19 cellular contexts compared by ENCODE assay signal in genomic region chr6:119736680-119737079, GRCh38.
"Had no signal": no experiment of that assay in that cellular context is flagged by ENCODE, and none has a peak within 500 bp of the region (broad histone marks: within the 10 kb centered on the region; RNA-seq: fewer than 3 reads in every experiment).

No MANE protein-coding gene starts in this region.

- H3K27ac ChIP-seq: Peyer's patch, RWPE1 had no signal

- H3K27me3 ChIP-seq: Peyer's patch had no signal

- H3K4me1 ChIP-seq: Peyer's patch had no signal

- H3K4me3 ChIP-seq: Peyer's patch had no signal

- H3K36me3 ChIP-seq: Peyer's patch had no signal

- H3K9me3 ChIP-seq: Peyer's patch had no signal

- DNase-seq: activated CD4-positive, alpha-beta T cell treated with anti-CD3 and anti-CD28 coated beads for 4 hours; activated CD8-positive, alpha-beta memory T cell treated with anti-CD3 and anti-CD28 coated beads, Interleukin-2, amount 50 U/mL, for 4 hours; activated CD8-positive, alpha-beta T cell treated with anti-CD3 and anti-CD28 coated beads for 36 hours; activated gamma-delta T cell treated with Interleukin-2 at 50 U/mL for 16 hours; activated naive CD4-positive, alpha-beta T cell treated with anti-CD3 and anti-CD28 coated beads, Interleukin-2, amount 10 ng/mL, durations not matched to agents 7 days and 5 days; activated naive CD8-positive, alpha-beta T cell treated with anti-CD3 and anti-CD28 coated beads for 36 hours; activated T-cell treated with anti-CD3 and anti-CD28 coated beads, Interleukin-2, amount 50 U/mL, for 72 hours; IMR-90; KG1; NCI-H1048; NCI-H146; NCI-H187 treated with DMSO at 0.1 percent for 48 hours; NCI-H2081 treated with DMSO at 0.1 percent for 48 hours; NCI-H524 treated with DMSO at 0.1 percent for 48 hours; NCI-H774; NK-92 treated with Interleukin-12 subunit alpha and Interleukin-12 subunit beta, amount 100 ng/mL, for 24 hours; Right ventricle myocardium superior had no signal
